In the genomic region with DNA sequence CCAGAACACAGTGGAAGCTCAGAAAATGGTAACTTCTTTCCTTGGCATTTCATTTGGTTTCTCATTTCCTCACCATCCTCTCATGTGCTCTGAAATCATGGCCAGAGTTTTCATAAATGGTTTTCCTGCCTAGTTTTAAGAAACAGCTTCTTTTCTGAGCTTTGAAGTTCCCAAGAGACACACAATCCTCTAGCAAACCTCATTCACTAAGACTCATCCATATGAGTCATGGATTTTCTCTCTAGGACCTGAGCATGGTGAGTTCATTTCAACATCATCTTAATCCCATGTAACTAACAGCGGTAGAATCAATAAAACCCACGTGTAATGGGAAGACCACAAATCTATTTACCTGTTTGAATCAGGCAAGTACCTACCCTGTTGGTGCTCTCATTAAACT, we compare ENCODE assay signal across 1 cellular context.
TF ChIP-seq lines count a peak whose summit lies in the region.

No MANE protein-coding gene starts in this region.

TF ChIP-seq in WTC11, 78 proteins besides CTCF, POLR2A, EP300 and RAD21 (continued from another document):
- TF ChIP-seq, protein P1, sequence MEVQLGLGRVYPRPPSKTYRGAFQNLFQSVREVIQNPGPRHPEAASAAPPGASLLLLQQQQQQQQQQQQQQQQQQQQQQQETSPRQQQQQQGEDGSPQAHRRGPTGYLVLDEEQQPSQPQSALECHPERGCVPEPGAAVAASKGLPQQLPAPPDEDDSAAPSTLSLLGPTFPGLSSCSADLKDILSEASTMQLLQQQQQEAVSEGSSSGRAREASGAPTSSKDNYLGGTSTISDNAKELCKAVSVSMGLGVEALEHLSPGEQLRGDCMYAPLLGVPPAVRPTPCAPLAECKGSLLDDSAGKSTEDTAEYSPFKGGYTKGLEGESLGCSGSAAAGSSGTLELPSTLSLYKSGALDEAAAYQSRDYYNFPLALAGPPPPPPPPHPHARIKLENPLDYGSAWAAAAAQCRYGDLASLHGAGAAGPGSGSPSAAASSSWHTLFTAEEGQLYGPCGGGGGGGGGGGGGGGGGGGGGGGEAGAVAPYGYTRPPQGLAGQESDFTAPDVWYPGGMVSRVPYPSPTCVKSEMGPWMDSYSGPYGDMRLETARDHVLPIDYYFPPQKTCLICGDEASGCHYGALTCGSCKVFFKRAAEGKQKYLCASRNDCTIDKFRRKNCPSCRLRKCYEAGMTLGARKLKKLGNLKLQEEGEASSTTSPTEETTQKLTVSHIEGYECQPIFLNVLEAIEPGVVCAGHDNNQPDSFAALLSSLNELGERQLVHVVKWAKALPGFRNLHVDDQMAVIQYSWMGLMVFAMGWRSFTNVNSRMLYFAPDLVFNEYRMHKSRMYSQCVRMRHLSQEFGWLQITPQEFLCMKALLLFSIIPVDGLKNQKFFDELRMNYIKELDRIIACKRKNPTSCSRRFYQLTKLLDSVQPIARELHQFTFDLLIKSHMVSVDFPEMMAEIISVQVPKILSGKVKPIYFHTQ (CRISPR knock-in tag; IDR thresholded peaks at IDR 0.05), result no peak
- TF ChIP-seq MAX (CRISPR knock-in tag; IDR thresholded peaks at IDR 0.05) (no peak), ZNF219 (CRISPR knock-in tag; IDR thresholded peaks at IDR 0.05; ENCODE audit: borderline replicate concordance) (no peak), ZBTB21 (CRISPR knock-in tag; IDR thresholded peaks at IDR 0.05; ENCODE audit: borderline replicate concordance) (no peak), ATF3 (CRISPR knock-in tag; conservative IDR thresholded peaks at IDR 0.05) (no peak)
